In the genomic region with DNA sequence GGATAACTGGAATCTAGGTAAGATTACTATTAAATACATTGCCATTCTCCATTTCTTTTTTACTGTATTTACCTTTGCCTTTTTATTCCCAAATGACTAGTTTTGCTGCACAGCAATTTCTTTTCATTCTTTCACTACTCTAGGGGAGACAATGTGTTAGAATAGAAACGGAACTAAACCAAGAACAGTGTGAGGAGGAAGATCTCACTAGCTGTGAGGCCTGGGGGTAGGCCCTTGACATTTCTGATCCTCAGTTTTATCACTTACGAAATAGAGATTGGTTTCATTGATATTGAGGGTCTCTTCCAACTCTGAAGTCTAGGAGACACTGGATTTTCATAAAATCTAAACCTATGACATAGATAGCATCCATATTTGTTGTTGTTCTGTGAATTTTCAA, we compare ENCODE assay signal across 27 cellular contexts.
"Had no signal": no experiment of that assay in that cellular context is flagged by ENCODE, and none has a peak within 500 bp of the region (broad histone marks: within the 10 kb centered on the region; RNA-seq: fewer than 3 reads in every experiment).

No MANE protein-coding gene starts in this region.

- H3K4me1 ChIP-seq: stomach had no signal

- H2AFZ ChIP-seq: hepatocyte, parathyroid adenoma had no signal

- DNase-seq: activated CD4-positive, alpha-beta T cell treated with anti-CD3 and anti-CD28 coated beads for 36 hours; activated CD8-positive, alpha-beta memory T cell treated with anti-CD3 and anti-CD28 coated beads for 24 hours; activated effector memory CD4-positive, alpha-beta T cell treated with Interleukin-2 at 50 U/mL for 16 hours; activated naive CD4-positive, alpha-beta T cell treated with Interleukin-2 at 50 U/mL for 16 hours; dermis blood vessel endothelial cell; effector CD8-positive, alpha-beta T cell; erythroblast; left cardiac atrium; left ventricle myocardium superior; naive B cell; nucleus accumbens; psoas muscle; stimulated activated CD4-positive, alpha-beta T cell treated with anti-CD3 and anti-CD28 coated beads, Interleukin-1b, Interleukin-23, amount 100 ng/mL, for 48 hours; stimulated activated CD4-positive, alpha-beta T cell treated with anti-CD3 and anti-CD28 coated beads, Interleukin-4, amount 100 ng/mL, for 4 hours; stimulated activated CD8-positive, alpha-beta memory T cell treated with anti-CD3 and anti-CD28 coated beads, Interleukin-4, amount 100 ng/mL, for 48 hours; stimulated activated naive B cell treated with anti-CD40 and anti-IgM and Interleukin-4, amounts not matched to agents 10 μg/mL and 1 μg/mL and 100 μg/mL, for 72 hours; stomach; tibial artery; upper lobe of right lung had no signal

- H3K27ac ChIP-seq: gastroesophageal sphincter, hepatocyte, parathyroid adenoma, psoas muscle, stomach, tibial artery, upper lobe of right lung had no signal

- H3K79me2 ChIP-seq: hepatocyte, parathyroid adenoma had no signal

- H3K36me3 ChIP-seq: gastroesophageal sphincter, stomach, tibial artery, upper lobe of right lung had no signal

- H3K27me3 Mint-ChIP-seq: activated CD4-positive, alpha-beta T cell treated with anti-CD3 and anti-CD28 coated beads for 36 hours; activated naive CD8-positive, alpha-beta T cell; naive B cell; stimulated activated naive B cell treated with anti-CD40 and anti-IgM and Interleukin-4, amounts not matched to agents 10 μg/mL and 1 μg/mL and 100 μg/mL, for 72 hours had no signal

- H3K4me2 ChIP-seq: hepatocyte, smooth muscle cell had no signal

- H3K36me3 Mint-ChIP-seq: activated naive CD8-positive, alpha-beta T cell; naive B cell; WTC11 had no signal

- H3K9ac ChIP-seq: parathyroid adenoma had no signal

- H3K9me3 Mint-ChIP-seq: naive B cell; neural crest cell; stimulated activated naive B cell treated with anti-CD40 and anti-IgM and Interleukin-4, amounts not matched to agents 10 μg/mL and 1 μg/mL and 100 μg/mL, for 72 hours had no signal

- H3K4me3 ChIP-seq: gastroesophageal sphincter, hepatocyte, psoas muscle, smooth muscle cell, stomach, tibial artery, upper lobe of right lung had no signal

- H3K27me3 ChIP-seq: gastroesophageal sphincter, hepatocyte, stomach, tibial artery, upper lobe of right lung had no signal

- H3K4me1 Mint-ChIP-seq: neural crest cell had no signal

- H3K4me3 Mint-ChIP-seq: activated CD4-positive, alpha-beta T cell treated with anti-CD3 and anti-CD28 coated beads for 36 hours; activated naive CD8-positive, alpha-beta T cell; naive B cell; neural crest cell; stimulated activated naive B cell treated with anti-CD40 and anti-IgM and Interleukin-4, amounts not matched to agents 10 μg/mL and 1 μg/mL and 100 μg/mL, for 72 hours; T-helper 1 cell treated with Interleukin-12 subunit alpha and Interleukin-12 subunit beta and Interleukin-4 antibody, amounts not matched to agents 30 μg/mL and 1 μg/mL, for 36 hours; WTC11 had no signal

- H3K27ac Mint-ChIP-seq: activated CD4-positive, alpha-beta T cell treated with anti-CD3 and anti-CD28 coated beads for 36 hours; activated naive CD8-positive, alpha-beta T cell; naive B cell; stimulated activated naive B cell treated with anti-CD40 and anti-IgM and Interleukin-4, amounts not matched to agents 10 μg/mL and 1 μg/mL and 100 μg/mL, for 72 hours; T-helper 1 cell treated with Interleukin-12 subunit alpha and Interleukin-12 subunit beta and Interleukin-4 antibody, amounts not matched to agents 30 μg/mL and 1 μg/mL, for 36 hours; WTC11 had no signal

- H3K9me3 ChIP-seq: gastroesophageal sphincter, psoas muscle, stomach, tibial artery, upper lobe of right lung had no signal
